8 cellular contexts compared by ENCODE assay signal in the genomic region with DNA sequence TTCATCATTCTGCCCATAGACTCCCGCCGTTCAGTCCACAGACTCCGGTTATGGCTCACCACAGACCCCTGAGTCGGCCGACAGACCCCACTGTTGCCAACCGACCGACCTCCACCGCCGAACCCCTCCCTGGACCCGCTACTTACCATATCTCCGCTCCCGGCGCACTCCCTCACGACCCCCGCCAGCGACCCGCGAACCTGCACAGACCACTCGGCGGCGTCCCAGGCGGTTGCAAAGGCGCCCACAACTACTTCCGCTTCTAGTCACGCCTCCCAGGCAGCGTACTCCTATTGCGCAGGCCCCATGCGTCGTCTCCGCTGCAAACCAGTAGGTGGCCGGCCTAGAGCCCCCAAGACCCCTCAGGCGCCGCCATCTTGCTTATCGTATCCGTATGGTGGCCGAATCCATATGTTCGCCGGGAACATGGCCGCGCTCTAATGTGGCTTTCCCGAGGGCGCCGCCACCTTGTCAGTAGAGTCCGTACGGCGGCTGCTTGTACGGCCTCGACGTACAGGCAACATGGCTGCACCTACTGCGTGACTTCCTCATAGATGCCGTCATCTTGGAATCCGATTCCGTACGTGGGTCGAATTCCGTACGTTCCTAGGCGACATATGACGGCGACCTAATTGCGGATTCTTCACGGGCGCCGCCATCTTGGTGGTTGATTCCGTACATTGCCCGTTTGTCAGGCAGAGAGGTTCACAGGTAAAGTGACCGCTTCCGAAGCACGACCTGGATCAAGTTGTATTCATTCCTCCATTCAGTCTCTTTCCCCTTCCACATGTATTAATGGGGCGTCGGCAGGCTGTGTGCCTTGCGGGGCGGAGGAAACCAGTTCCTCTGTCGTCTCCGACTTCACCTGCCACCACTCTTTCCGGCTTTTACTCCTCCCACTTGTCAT. TPM values are rescaled to one million over a fixed set of nuclear protein-coding genes. Genes with fewer than 3 reads are reported as not detected.
DNase-seq lines count a peak whose midpoint lies in the region; ATAC-seq and TF ChIP-seq lines count a peak whose summit lies in the region.

A gene (minus strand): TSS at position 252 of the 907 bp plus-strand sequence. CDS start 103 bp downstream, at position 149.

- H3K9ac ChIP-seq in mucosa of stomach (ENCODE audit: low read length), result peak within 1 kb of the TSS; percentile 88

- peak within 1 kb of the TSS; percentile 77 for H3K4me3 ChIP-seq in mucosa of stomach (ENCODE audit: low read length)

- peaks cover 35% of the 10 kb centered on the region for H3K4me1 Mint-ChIP-seq in activated T-cell treated with anti-CD3 and anti-CD28 coated beads, Interleukin-2, amount 50 U/mL, for 24 hours (ENCODE audit: low read depth)

- TF ChIP-seq POLR2A in erythroblast (IDR thresholded peaks at IDR 0.05; ENCODE audit: low read length), result peak; percentile 73

- H3K4me3 Mint-ChIP-seq in activated T-cell treated with anti-CD3 and anti-CD28 coated beads, Interleukin-2, amount 50 U/mL, for 24 hours, result peak within 1 kb of the TSS; percentile 97

- H3K27me3 Mint-ChIP-seq in activated T-cell treated with anti-CD3 and anti-CD28 coated beads, Interleukin-2, amount 50 U/mL, for 24 hours, result no peaks in the 10 kb centered on the region

- no peaks in the 10 kb centered on the region for H3K9me3 Mint-ChIP-seq in activated T-cell treated with anti-CD3 and anti-CD28 coated beads, Interleukin-2, amount 50 U/mL, for 24 hours

- peak; percentile 97 for DNase-seq in DMS79 treated with DMSO at 0.1 percent for 48 hours (lab: John Stamatoyannopoulos, UW)
- DNase-seq in KG1 (lab: John Stamatoyannopoulos, UW), result peak; percentile 98
- DNase-seq in activated T-cell treated with anti-CD3 and anti-CD28 coated beads, Interleukin-2, amount 50 U/mL, for 24 hours, result peak; percentile 96
- peak; percentile 100 for DNase-seq in erythroblast (lab: John Stamatoyannopoulos, UW)
- DNase-seq in stimulated activated CD8-positive, alpha-beta memory T cell treated with anti-CD3 and anti-CD28 coated beads, Interleukin-7, amount 100 ng/mL, for 1 hour (ENCODE audit: low read depth in 2 of 2), result peak; percentile 94 to 95

- H3K27ac Mint-ChIP-seq in activated T-cell treated with anti-CD3 and anti-CD28 coated beads, Interleukin-2, amount 50 U/mL, for 24 hours, result peak within 1 kb of the TSS; percentile 97

- H3K36me3 Mint-ChIP-seq in activated T-cell treated with anti-CD3 and anti-CD28 coated beads, Interleukin-2, amount 50 U/mL, for 24 hours (ENCODE audit: low read depth), result peaks cover 50% of the 10 kb centered on the region

- H3K27me3 ChIP-seq in mucosa of stomach (ENCODE audit: control insufficient read depth, insufficient read depth, low read length), result no peaks in the 10 kb centered on the region

- H3K36me3 ChIP-seq in mucosa of stomach (ENCODE audit: control insufficient read depth, insufficient read depth, low read length), result no peaks in the 10 kb centered on the region

- H3K4me1 ChIP-seq in mucosa of stomach (ENCODE audit: control insufficient read depth, insufficient read depth, low read length), result peaks cover 9% of the 10 kb centered on the region

- H3K9me3 ChIP-seq in mucosa of stomach (ENCODE audit: control insufficient read depth, low read length), result no peaks in the 10 kb centered on the region

- peak; percentile 85 for ATAC-seq in GM21723 (IDR thresholded peaks at IDR 0.05; ENCODE audit: unreplicated experiment)

TF ChIP-seq in PFSK-1, 5 proteins besides CTCF, POLR2A, EP300 and RAD21:
- TF ChIP-seq SIN3A (IDR thresholded peaks at IDR 0.05; ENCODE audit: borderline replicate concordance, insufficient read depth, low read length) (0 out of 2 replicates have a peak, but pooled peaks have one; percentile 58), POLR2AphosphoS5 (IDR thresholded peaks at IDR 0.05; ENCODE audit: low read depth, low read length) (peak; percentile 64), TAF1 (IDR thresholded peaks at IDR 0.05; ENCODE audit: borderline replicate concordance, insufficient read depth, low read length) (peak; percentile 72; the same call in 1 of the 2 replicates), FOXP2 (optimal IDR thresholded peaks at IDR 0.05; ENCODE audit: borderline replicate concordance, extremely low read depth, extremely low read length, insufficient read depth) (no peak)
- TF ChIP-seq, protein P1, sequence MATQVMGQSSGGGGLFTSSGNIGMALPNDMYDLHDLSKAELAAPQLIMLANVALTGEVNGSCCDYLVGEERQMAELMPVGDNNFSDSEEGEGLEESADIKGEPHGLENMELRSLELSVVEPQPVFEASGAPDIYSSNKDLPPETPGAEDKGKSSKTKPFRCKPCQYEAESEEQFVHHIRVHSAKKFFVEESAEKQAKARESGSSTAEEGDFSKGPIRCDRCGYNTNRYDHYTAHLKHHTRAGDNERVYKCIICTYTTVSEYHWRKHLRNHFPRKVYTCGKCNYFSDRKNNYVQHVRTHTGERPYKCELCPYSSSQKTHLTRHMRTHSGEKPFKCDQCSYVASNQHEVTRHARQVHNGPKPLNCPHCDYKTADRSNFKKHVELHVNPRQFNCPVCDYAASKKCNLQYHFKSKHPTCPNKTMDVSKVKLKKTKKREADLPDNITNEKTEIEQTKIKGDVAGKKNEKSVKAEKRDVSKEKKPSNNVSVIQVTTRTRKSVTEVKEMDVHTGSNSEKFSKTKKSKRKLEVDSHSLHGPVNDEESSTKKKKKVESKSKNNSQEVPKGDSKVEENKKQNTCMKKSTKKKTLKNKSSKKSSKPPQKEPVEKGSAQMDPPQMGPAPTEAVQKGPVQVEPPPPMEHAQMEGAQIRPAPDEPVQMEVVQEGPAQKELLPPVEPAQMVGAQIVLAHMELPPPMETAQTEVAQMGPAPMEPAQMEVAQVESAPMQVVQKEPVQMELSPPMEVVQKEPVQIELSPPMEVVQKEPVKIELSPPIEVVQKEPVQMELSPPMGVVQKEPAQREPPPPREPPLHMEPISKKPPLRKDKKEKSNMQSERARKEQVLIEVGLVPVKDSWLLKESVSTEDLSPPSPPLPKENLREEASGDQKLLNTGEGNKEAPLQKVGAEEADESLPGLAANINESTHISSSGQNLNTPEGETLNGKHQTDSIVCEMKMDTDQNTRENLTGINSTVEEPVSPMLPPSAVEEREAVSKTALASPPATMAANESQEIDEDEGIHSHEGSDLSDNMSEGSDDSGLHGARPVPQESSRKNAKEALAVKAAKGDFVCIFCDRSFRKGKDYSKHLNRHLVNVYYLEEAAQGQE (IDR thresholded peaks at IDR 0.05; ENCODE audit: insufficient read depth in 1 of 2, low read depth in 2 of 2, low read length in 2 of 2), result no peak

RNA-seq across cellular contexts. Expression of the gene that starts here (rescaled TPM):
- polyA plus RNA-seq in PFSK-1 (2012; ENCODE audit: insufficient read length, low read depth), result 94.8 TPM

Comparison
In these comparisons a context has a peak if more than half of its experiments do, and no peak if none do; other contexts are left out.
1. Peak in every context shown above with its lines: DNase-seq, ATAC-seq and H3K4me3 ChIP-seq.